Comparison of ENCODE assay signal across 2 cellular contexts in genomic region chr19:5128251-5128931, GRCh38.
TF ChIP-seq lines count a peak whose summit lies in the region.

No MANE protein-coding gene starts in this region.

TF ChIP-seq in GM23338, 12 proteins besides CTCF, POLR2A, EP300 and RAD21 (continued from another document):
- TF ChIP-seq, protein P1, sequence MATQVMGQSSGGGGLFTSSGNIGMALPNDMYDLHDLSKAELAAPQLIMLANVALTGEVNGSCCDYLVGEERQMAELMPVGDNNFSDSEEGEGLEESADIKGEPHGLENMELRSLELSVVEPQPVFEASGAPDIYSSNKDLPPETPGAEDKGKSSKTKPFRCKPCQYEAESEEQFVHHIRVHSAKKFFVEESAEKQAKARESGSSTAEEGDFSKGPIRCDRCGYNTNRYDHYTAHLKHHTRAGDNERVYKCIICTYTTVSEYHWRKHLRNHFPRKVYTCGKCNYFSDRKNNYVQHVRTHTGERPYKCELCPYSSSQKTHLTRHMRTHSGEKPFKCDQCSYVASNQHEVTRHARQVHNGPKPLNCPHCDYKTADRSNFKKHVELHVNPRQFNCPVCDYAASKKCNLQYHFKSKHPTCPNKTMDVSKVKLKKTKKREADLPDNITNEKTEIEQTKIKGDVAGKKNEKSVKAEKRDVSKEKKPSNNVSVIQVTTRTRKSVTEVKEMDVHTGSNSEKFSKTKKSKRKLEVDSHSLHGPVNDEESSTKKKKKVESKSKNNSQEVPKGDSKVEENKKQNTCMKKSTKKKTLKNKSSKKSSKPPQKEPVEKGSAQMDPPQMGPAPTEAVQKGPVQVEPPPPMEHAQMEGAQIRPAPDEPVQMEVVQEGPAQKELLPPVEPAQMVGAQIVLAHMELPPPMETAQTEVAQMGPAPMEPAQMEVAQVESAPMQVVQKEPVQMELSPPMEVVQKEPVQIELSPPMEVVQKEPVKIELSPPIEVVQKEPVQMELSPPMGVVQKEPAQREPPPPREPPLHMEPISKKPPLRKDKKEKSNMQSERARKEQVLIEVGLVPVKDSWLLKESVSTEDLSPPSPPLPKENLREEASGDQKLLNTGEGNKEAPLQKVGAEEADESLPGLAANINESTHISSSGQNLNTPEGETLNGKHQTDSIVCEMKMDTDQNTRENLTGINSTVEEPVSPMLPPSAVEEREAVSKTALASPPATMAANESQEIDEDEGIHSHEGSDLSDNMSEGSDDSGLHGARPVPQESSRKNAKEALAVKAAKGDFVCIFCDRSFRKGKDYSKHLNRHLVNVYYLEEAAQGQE (IDR thresholded peaks at IDR 0.05; ENCODE audit: unreplicated experiment) = no peak
- no peak for TF ChIP-seq POLR2AphosphoS5 (IDR thresholded peaks at IDR 0.05; ENCODE audit: low read depth)
- TF ChIP-seq ZNF462 (CRISPR knock-in tag; IDR thresholded peaks at IDR 0.05) = no peak
- TF ChIP-seq ZNF114 (CRISPR knock-in tag; IDR thresholded peaks at IDR 0.05) = no peak
- TF ChIP-seq, protein P2, sequence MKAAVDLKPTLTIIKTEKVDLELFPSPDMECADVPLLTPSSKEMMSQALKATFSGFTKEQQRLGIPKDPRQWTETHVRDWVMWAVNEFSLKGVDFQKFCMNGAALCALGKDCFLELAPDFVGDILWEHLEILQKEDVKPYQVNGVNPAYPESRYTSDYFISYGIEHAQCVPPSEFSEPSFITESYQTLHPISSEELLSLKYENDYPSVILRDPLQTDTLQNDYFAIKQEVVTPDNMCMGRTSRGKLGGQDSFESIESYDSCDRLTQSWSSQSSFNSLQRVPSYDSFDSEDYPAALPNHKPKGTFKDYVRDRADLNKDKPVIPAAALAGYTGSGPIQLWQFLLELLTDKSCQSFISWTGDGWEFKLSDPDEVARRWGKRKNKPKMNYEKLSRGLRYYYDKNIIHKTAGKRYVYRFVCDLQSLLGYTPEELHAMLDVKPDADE (IDR thresholded peaks at IDR 0.05) = no peak
- no peak for TF ChIP-seq STAT1 (IDR thresholded peaks at IDR 0.05; ENCODE audit: unreplicated experiment)
- no peak for TF ChIP-seq EZH2 (IDR thresholded peaks at IDR 0.05; ENCODE audit: low read depth, unreplicated experiment)
- TF ChIP-seq ZNF331 (CRISPR knock-in tag; IDR thresholded peaks at IDR 0.05; ENCODE audit: low read depth) = no peak
- TF ChIP-seq NANOG (IDR thresholded peaks at IDR 0.05; ENCODE audit: borderline replicate concordance) = no peak

TF ChIP-seq in K562, 482 proteins besides CTCF, POLR2A, EP300 and RAD21 (continued from another document and continues in another):
- TF ChIP-seq, protein P3, sequence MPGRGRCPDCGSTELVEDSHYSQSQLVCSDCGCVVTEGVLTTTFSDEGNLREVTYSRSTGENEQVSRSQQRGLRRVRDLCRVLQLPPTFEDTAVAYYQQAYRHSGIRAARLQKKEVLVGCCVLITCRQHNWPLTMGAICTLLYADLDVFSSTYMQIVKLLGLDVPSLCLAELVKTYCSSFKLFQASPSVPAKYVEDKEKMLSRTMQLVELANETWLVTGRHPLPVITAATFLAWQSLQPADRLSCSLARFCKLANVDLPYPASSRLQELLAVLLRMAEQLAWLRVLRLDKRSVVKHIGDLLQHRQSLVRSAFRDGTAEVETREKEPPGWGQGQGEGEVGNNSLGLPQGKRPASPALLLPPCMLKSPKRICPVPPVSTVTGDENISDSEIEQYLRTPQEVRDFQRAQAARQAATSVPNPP (IDR thresholded peaks at IDR 0.05; ENCODE audit: borderline replicate concordance, insufficient read depth, insufficient read length) = no peak
- TF ChIP-seq, protein P4, sequence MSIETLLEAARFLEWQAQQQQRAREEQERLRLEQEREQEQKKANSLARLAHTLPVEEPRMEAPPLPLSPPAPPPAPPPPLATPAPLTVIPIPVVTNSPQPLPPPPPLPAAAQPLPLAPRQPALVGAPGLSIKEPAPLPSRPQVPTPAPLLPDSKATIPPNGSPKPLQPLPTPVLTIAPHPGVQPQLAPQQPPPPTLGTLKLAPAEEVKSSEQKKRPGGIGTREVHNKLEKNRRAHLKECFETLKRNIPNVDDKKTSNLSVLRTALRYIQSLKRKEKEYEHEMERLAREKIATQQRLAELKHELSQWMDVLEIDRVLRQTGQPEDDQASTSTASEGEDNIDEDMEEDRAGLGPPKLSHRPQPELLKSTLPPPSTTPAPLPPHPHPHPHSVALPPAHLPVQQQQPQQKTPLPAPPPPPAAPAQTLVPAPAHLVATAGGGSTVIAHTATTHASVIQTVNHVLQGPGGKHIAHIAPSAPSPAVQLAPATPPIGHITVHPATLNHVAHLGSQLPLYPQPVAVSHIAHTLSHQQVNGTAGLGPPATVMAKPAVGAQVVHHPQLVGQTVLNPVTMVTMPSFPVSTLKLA (conservative IDR thresholded peaks at IDR 0.05) = 0 out of 4 replicates have a peak, but pooled peaks of 1 of the 2 experiments have one; percentile 51
- TF ChIP-seq TAF15 (IDR thresholded peaks at IDR 0.05; ENCODE audit: low read depth, low read length) = no peak
- no peak for TF ChIP-seq ZNF197 (CRISPR knock-in tag; IDR thresholded peaks at IDR 0.05; ENCODE audit: low read depth)
- no peak for TF ChIP-seq SNIP1 (IDR thresholded peaks at IDR 0.05; ENCODE audit: low read depth)
- no peak for TF ChIP-seq E2F8 (IDR thresholded peaks at IDR 0.05; ENCODE audit: low read depth, partially characterized antibody)
- no peak for TF ChIP-seq PCBP2 (IDR thresholded peaks at IDR 0.05; ENCODE audit: low read depth, low read length, poor library complexity, severe bottlenecking)
- TF ChIP-seq KAT8 (IDR thresholded peaks at IDR 0.05; ENCODE audit: low read depth) = no peak
- TF ChIP-seq FOXA3 (CRISPR knock-in tag; conservative IDR thresholded peaks at IDR 0.05 in 1 of 2, IDR thresholded peaks at IDR 0.05 in 1 of 2) = 0 out of 4 replicates have a peak, but pooled peaks of 1 of the 2 experiments have one; percentile 28
- TF ChIP-seq FOXM1 (IDR thresholded peaks at IDR 0.05; ENCODE audit: low read depth) = no peak
- no peak for TF ChIP-seq FOXM1 (CRISPR knock-in tag; IDR thresholded peaks at IDR 0.05; ENCODE audit: low read depth)
- no peak for TF ChIP-seq C11orf30 (IDR thresholded peaks at IDR 0.05; ENCODE audit: low read depth)
- TF ChIP-seq CHD4 (IDR thresholded peaks at IDR 0.05; ENCODE audit: insufficient read depth, insufficient replicate concordance, low read depth, low read length, poor library complexity, severe bottlenecking) = no peak
- TF ChIP-seq ZNF57 (CRISPR knock-in tag; IDR thresholded peaks at IDR 0.05) = no peak
- TF ChIP-seq FOXA1 (IDR thresholded peaks at IDR 0.05; ENCODE audit: borderline replicate concordance) = no peak
- TF ChIP-seq KLF10 (CRISPR knock-in tag; IDR thresholded peaks at IDR 0.05) = no peak
- no peak for TF ChIP-seq NFRKB (IDR thresholded peaks at IDR 0.05; ENCODE audit: low read depth)
- TF ChIP-seq CHD1 (IDR thresholded peaks at IDR 0.05; ENCODE audit: low read length) = no peak
- TF ChIP-seq CTBP1 (IDR thresholded peaks at IDR 0.05; ENCODE audit: borderline replicate concordance) = peak; percentile 25; the same call in 1 of the 2 replicates
- TF ChIP-seq, protein P5, sequence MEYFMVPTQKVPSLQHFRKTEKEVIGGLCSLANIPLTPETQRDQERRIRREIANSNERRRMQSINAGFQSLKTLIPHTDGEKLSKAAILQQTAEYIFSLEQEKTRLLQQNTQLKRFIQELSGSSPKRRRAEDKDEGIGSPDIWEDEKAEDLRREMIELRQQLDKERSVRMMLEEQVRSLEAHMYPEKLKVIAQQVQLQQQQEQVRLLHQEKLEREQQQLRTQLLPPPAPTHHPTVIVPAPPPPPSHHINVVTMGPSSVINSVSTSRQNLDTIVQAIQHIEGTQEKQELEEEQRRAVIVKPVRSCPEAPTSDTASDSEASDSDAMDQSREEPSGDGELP (CRISPR knock-in tag; IDR thresholded peaks at IDR 0.05; ENCODE audit: borderline replicate concordance) = peak; percentile 82
- peak; percentile 70 for TF ChIP-seq GABPA (tag; conservative IDR thresholded peaks at IDR 0.05; ENCODE audit: low read depth)
- no peak for TF ChIP-seq ZNF561 (CRISPR knock-in tag; conservative IDR thresholded peaks at IDR 0.05)
- TF ChIP-seq ZNF140 (CRISPR knock-in tag; IDR thresholded peaks at IDR 0.05) = no peak
- TF ChIP-seq FIP1L1 (IDR thresholded peaks at IDR 0.05; ENCODE audit: low read depth, low read length, poor library complexity, severe bottlenecking) = no peak
- TF ChIP-seq CBFA2T2 (conservative IDR thresholded peaks at IDR 0.05) = peak; percentile 41; the same call in 1 of the 2 replicates
- no peak for TF ChIP-seq ZNF766 (CRISPR knock-in tag; conservative IDR thresholded peaks at IDR 0.05)
- TF ChIP-seq, protein P6, sequence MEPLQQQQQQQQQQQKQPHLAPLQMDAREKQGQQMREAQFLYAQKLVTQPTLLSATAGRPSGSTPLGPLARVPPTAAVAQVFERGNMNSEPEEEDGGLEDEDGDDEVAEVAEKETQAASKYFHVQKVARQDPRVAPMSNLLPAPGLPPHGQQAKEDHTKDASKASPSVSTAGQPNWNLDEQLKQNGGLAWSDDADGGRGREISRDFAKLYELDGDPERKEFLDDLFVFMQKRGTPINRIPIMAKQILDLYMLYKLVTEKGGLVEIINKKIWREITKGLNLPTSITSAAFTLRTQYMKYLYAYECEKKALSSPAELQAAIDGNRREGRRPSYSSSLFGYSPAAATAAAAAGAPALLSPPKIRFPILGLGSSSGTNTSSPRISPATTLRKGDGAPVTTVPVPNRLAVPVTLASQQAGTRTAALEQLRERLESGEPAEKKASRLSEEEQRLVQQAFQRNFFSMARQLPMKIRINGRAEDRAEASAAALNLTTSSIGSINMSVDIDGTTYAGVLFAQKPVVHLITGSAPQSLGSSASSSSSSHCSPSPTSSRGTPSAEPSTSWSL (CRISPR knock-in tag; IDR thresholded peaks at IDR 0.05; ENCODE audit: borderline replicate concordance) = no peak
- TF ChIP-seq ZNF133 (CRISPR knock-in tag; IDR thresholded peaks at IDR 0.05) = no peak
- TF ChIP-seq CSDE1 (IDR thresholded peaks at IDR 0.05) = no peak
- TF ChIP-seq NEUROD1 (IDR thresholded peaks at IDR 0.05; ENCODE audit: borderline replicate concordance, low read depth, low read length, partially characterized antibody) = no peak
- TF ChIP-seq POLR3A (IDR thresholded peaks at IDR 0.05; ENCODE audit: borderline replicate concordance, extremely low read depth, insufficient read depth, insufficient read length) = no peak
- no peak for TF ChIP-seq ZNF239 (CRISPR knock-in tag; IDR thresholded peaks at IDR 0.05)
- TF ChIP-seq, protein P7, sequence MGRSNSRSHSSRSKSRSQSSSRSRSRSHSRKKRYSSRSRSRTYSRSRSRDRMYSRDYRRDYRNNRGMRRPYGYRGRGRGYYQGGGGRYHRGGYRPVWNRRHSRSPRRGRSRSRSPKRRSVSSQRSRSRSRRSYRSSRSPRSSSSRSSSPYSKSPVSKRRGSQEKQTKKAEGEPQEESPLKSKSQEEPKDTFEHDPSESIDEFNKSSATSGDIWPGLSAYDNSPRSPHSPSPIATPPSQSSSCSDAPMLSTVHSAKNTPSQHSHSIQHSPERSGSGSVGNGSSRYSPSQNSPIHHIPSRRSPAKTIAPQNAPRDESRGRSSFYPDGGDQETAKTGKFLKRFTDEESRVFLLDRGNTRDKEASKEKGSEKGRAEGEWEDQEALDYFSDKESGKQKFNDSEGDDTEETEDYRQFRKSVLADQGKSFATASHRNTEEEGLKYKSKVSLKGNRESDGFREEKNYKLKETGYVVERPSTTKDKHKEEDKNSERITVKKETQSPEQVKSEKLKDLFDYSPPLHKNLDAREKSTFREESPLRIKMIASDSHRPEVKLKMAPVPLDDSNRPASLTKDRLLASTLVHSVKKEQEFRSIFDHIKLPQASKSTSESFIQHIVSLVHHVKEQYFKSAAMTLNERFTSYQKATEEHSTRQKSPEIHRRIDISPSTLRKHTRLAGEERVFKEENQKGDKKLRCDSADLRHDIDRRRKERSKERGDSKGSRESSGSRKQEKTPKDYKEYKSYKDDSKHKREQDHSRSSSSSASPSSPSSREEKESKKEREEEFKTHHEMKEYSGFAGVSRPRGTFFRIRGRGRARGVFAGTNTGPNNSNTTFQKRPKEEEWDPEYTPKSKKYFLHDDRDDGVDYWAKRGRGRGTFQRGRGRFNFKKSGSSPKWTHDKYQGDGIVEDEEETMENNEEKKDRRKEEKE (IDR thresholded peaks at IDR 0.05; ENCODE audit: borderline replicate concordance in 1 of 2, control insufficient read depth in 1 of 2, low read depth in 2 of 2, low read length in 1 of 2) = no peak
- TF ChIP-seq L3MBTL2 (IDR thresholded peaks at IDR 0.05) = peak; percentile 44
- no peak for TF ChIP-seq OTX1 (CRISPR knock-in tag; IDR thresholded peaks at IDR 0.05)
- TF ChIP-seq PHF8 (IDR thresholded peaks at IDR 0.05; ENCODE audit: borderline replicate concordance, low read length) = no peak
- TF ChIP-seq THRA (IDR thresholded peaks at IDR 0.05) = no peak
- TF ChIP-seq KLF6 (CRISPR knock-in tag; IDR thresholded peaks at IDR 0.05; ENCODE audit: borderline replicate concordance) = no peak
- 0 out of 2 replicates have a peak, but pooled peaks have one; percentile 18 for TF ChIP-seq TAL1 (IDR thresholded peaks at IDR 0.05)
- TF ChIP-seq SREBF1 (IDR thresholded peaks at IDR 0.05; ENCODE audit: borderline replicate concordance, low read depth, low read length) = no peak
- TF ChIP-seq ATF7 (IDR thresholded peaks at IDR 0.05) = no peak
